ENCODE assay signal across 8 cellular contexts in genomic region chr20:47353224-47353696, GRCh38. TPM values are rescaled to one million over a fixed set of nuclear protein-coding genes. Genes with fewer than 3 reads are reported as not detected.
DNase-seq lines count a peak whose midpoint lies in the region; ATAC-seq and TF ChIP-seq lines count a peak whose summit lies in the region.

No MANE protein-coding gene starts in this region.

- peaks cover 8% of the 10 kb centered on the region for H3K27me3 Mint-ChIP-seq in glutamatergic neuron (ENCODE audit: unreplicated experiment)

- in situ Hi-C loops in astrocyte of the spinal cord (cut with HindIII; ENCODE audit: low sequenced_read_pairs): no loop called here

- no peak for ATAC-seq in Right ventricle myocardium inferior
- ATAC-seq in HG03460 (IDR thresholded peaks at IDR 0.05; ENCODE audit: unreplicated experiment): no peak

- H3K27ac Mint-ChIP-seq in glutamatergic neuron (ENCODE audit: unreplicated experiment): no peak overlapping the region

- DNase-seq in cardiac muscle cell (ENCODE audit: low read depth in 1 of 2, low spot score in 1 of 2) (no peak), Right ventricle myocardium inferior (ENCODE audit: missing footprints) (no peak), astrocyte of the spinal cord (ENCODE audit: low read depth, low spot score) (no peak), medulla oblongata (ENCODE audit: extremely low spot score) (peak; percentile 66), uterus (no peak), glutamatergic neuron (no peak), foreskin fibroblast (no peak)

- peaks cover 33% of the 10 kb centered on the region for H3K4me1 Mint-ChIP-seq in glutamatergic neuron (ENCODE audit: low read depth, unreplicated experiment)

- TF ChIP-seq CTCF in cardiac muscle cell (IDR thresholded peaks at IDR 0.05; ENCODE audit: low read depth, low read length) (no peak), astrocyte of the spinal cord (IDR thresholded peaks at IDR 0.05; ENCODE audit: low read depth, low read length) (no peak), uterus (IDR thresholded peaks at IDR 0.05) (no peak), glutamatergic neuron (IDR thresholded peaks at IDR 0.05; ENCODE audit: partially characterized antibody, unreplicated experiment) (no peak), foreskin fibroblast (IDR thresholded peaks at IDR 0.05; ENCODE audit: low read depth, low read length) (no peak)

- H3K4me1 ChIP-seq in cardiac muscle cell (ENCODE audit: low read depth) (peaks cover 95% of the 10 kb centered on the region), uterus (peaks cover 31 to 48% of the 10 kb centered on the region in 2 donors)

- H3K9me3 ChIP-seq in cardiac muscle cell (ENCODE audit: low read depth) (no peaks in the 10 kb centered on the region), uterus (no peaks in the 10 kb centered on the region)

- intact Hi-C loops in Right ventricle myocardium inferior (cut with DNase I): no loop called here
- intact Hi-C loops in uterus (cut with DNase I; ENCODE audit: low total_unique reads): no loop called here

- peaks cover 10% of the 10 kb centered on the region for H3K9me3 Mint-ChIP-seq in glutamatergic neuron (ENCODE audit: unreplicated experiment)

- H3K36me3 ChIP-seq in cardiac muscle cell (no peaks in the 10 kb centered on the region), uterus (no peaks in the 10 kb centered on the region)

- H3K36me3 Mint-ChIP-seq in glutamatergic neuron (ENCODE audit: unreplicated experiment): no peaks in the 10 kb centered on the region

- H3K4me3 ChIP-seq in cardiac muscle cell: peak overlapping the region; percentile 23
- peak overlapping the region; percentile 41 for H3K4me3 ChIP-seq in astrocyte of the spinal cord (ENCODE audit: low read depth, low read length)
- no peak overlapping the region for H3K4me3 ChIP-seq in uterus
- peak overlapping the region in 1 of 2 donors; percentile 13 for H3K4me3 ChIP-seq in foreskin fibroblast (ENCODE audit: low read depth in 1 of 2, low read length in 2 of 2)

- peak overlapping the region; percentile 98 for H3K27ac ChIP-seq in cardiac muscle cell
- H3K27ac ChIP-seq in uterus: peak overlapping the region; percentile 94 to 99

- H3K27me3 ChIP-seq in cardiac muscle cell (no peaks in the 10 kb centered on the region), uterus (no peaks in the 10 kb centered on the region)

- no peak overlapping the region for H3K4me3 Mint-ChIP-seq in glutamatergic neuron (ENCODE audit: unreplicated experiment)

- no peak for TF ChIP-seq POLR2A in uterus (IDR thresholded peaks at IDR 0.05)

RNA-seq across cellular contexts. Expression of gene ZMYND8, which starts 3.2 kb away (rescaled TPM):
- total RNA-seq in cardiac muscle cell (33.0 and 45.0 TPM in 2 replicates), Right ventricle myocardium inferior (36.1 TPM), uterus (10 to 100 TPM; 10.2 to 26.7 (median 16.0) TPM), glutamatergic neuron (ENCODE audit: unreplicated experiment) (116 TPM)
- polyA plus RNA-seq in cardiac muscle cell: 27.5 and 27.6 TPM in 2 replicates

Comparison
In these comparisons a context has a peak if more than half of its experiments do, and no peak if none do; other contexts are left out.
1. H3K4me3 ChIP-seq: peak in cardiac muscle cell (single experiment) and astrocyte of the spinal cord (single experiment); none in uterus (0 of 2).